Comparison of ENCODE assay signal across 2 cellular contexts in genomic region chr22:45298934-45299505, GRCh38.
TF ChIP-seq lines count a peak whose summit lies in the region.

No MANE protein-coding gene starts in this region.

TF ChIP-seq in A549, 52 proteins besides CTCF, POLR2A, EP300 and RAD21 (continued from another document):
- no peak for TF ChIP-seq JUNB (IDR thresholded peaks at IDR 0.05)
- TF ChIP-seq MAX (IDR thresholded peaks at IDR 0.05), result no peak
- TF ChIP-seq EHMT2 (IDR thresholded peaks at IDR 0.05; ENCODE audit: low read depth), result no peak
- no peak for TF ChIP-seq HOXB5 (CRISPR knock-in tag; IDR thresholded peaks at IDR 0.05)
- TF ChIP-seq USF2 (IDR thresholded peaks at IDR 0.05), result no peak
- TF ChIP-seq BCL3 (IDR thresholded peaks at IDR 0.05), result no peak
- TF ChIP-seq CBX8 (IDR thresholded peaks at IDR 0.05), result no peak
- no peak for TF ChIP-seq JUN (IDR thresholded peaks at IDR 0.05)
- no peak for TF ChIP-seq SMC3 (IDR thresholded peaks at IDR 0.05)
- TF ChIP-seq KDM1A (IDR thresholded peaks at IDR 0.05; ENCODE audit: low read depth), result no peak
- TF ChIP-seq HES2 (IDR thresholded peaks at IDR 0.05), result no peak
TF ChIP-seq in A549: peak in this region for 0.

TF ChIP-seq in GM23338, 12 proteins besides CTCF, POLR2A, EP300 and RAD21 (continued from another document):
- TF ChIP-seq ZNF462 (CRISPR knock-in tag; IDR thresholded peaks at IDR 0.05) (no peak), REST (IDR thresholded peaks at IDR 0.05; ENCODE audit: unreplicated experiment) (no peak), EZH2 (IDR thresholded peaks at IDR 0.05; ENCODE audit: low read depth, unreplicated experiment) (no peak), ETS1 (IDR thresholded peaks at IDR 0.05) (no peak), CREB1 (CRISPR knock-in tag; IDR thresholded peaks at IDR 0.05; ENCODE audit: low read depth) (no peak), ZNF331 (CRISPR knock-in tag; IDR thresholded peaks at IDR 0.05; ENCODE audit: low read depth) (no peak), POLR2AphosphoS5 (IDR thresholded peaks at IDR 0.05; ENCODE audit: low read depth) (no peak), JUNB (IDR thresholded peaks at IDR 0.05; ENCODE audit: unreplicated experiment) (no peak), ZNF114 (CRISPR knock-in tag; IDR thresholded peaks at IDR 0.05) (no peak)
